Comparison of ENCODE assay signal across 12 cellular contexts in genomic region chr2:157443090-157443489, GRCh38. TPM values are rescaled to one million over a fixed set of nuclear protein-coding genes. Genes with fewer than 3 reads are reported as not detected.
DNase-seq lines count a peak whose midpoint lies in the region; ATAC-seq and TF ChIP-seq lines count a peak whose summit lies in the region.
"Had no signal": no experiment of that assay in that cellular context is flagged by ENCODE, and none has a peak within 500 bp of the region (broad histone marks: within the 10 kb centered on the region; RNA-seq: fewer than 3 reads in every experiment).

No MANE protein-coding gene starts in this region.

- H3K27ac ChIP-seq in coronary artery (peak overlapping the region in 1 of 2 donors; percentile 64), spleen (peak overlapping the region; percentile 81 to 96 (median 94))

- intact Hi-C loops in spleen (cut with DNase I; ENCODE audit: low total_unique reads) = no loop called here

- H3K36me3 ChIP-seq in spleen = no peaks in the 10 kb centered on the region

- ATAC-seq in GM18873 (IDR thresholded peaks at IDR 0.05; ENCODE audit: low FRiP score, unreplicated experiment) = no peak

- TF ChIP-seq CTCF in coronary artery (IDR thresholded peaks at IDR 0.05) (no peak), spleen (IDR thresholded peaks at IDR 0.05 in 8 of 11, conservative IDR thresholded peaks at IDR 0.05 in 3 of 11) (no peak)

- H3K27me3 ChIP-seq in spleen (replicated peaks in 1 of 7) = no peaks in the 10 kb centered on the region

- peak; percentile 23 for DNase-seq in NOMO-1 treated with DMSO at 0.1 percent for 48 hours (lab: John Stamatoyannopoulos, UW; ENCODE audit: unreplicated experiment)
- no peak for DNase-seq in NOMO-1 treated with dmso at 0.1 percent for 144 hours (lab: John Stamatoyannopoulos, UW; ENCODE audit: unreplicated experiment)
- peak; percentile 13 for DNase-seq in NCI-H2171 (lab: John Stamatoyannopoulos, UW)
- no peak for DNase-seq in coronary artery (ENCODE audit: low spot score)
- DNase-seq in spleen = no peak
- no peak for DNase-seq in kidney tubule cell (ENCODE audit: low spot score)
- no peak for DNase-seq in foreskin melanocyte
- DNase-seq: cerebellar nuclear complex, NCI-H187, SHP77 treated with DMSO at 0.1 percent for 48 hours had no signal

- H3K4me3 ChIP-seq in coronary artery (peak overlapping the region; percentile 56), spleen (peak overlapping the region; percentile 42 to 74 (median 53))

- peaks cover 2 to 71% (median 36%) of the 10 kb centered on the region in 6 donors for H3K4me1 ChIP-seq in spleen

- H3K9me3 ChIP-seq in spleen = no peaks in the 10 kb centered on the region

- TF ChIP-seq POLR2A in spleen (IDR thresholded peaks at IDR 0.05) = no peak

RNA-seq across cellular contexts. Expression of gene CYTIP, which starts 0.8 kb away (rescaled TPM):
- total RNA-seq in spleen = 100 to 1,000 TPM in 6 of 7 donors, 10 to 100 TPM in 1; 85.6 to 135 (median 106) TPM
- polyA plus RNA-seq in spleen = 10 to 100 TPM; 27.3 to 63.2 (median 29.3) TPM
- total RNA-seq: A172 had no signal

Comparison
In these comparisons a context has a peak if more than half of its experiments do, and no peak if none do; other contexts are left out.
1. DNase-seq: peak in NOMO-1 treated with DMSO at 0.1 percent for 48 hours (single experiment) and NCI-H2171 (single experiment); none in NOMO-1 treated with dmso at 0.1 percent for 144 hours (single experiment), coronary artery (single experiment), spleen (single experiment), kidney tubule cell (single experiment) and foreskin melanocyte (single experiment).